ENCODE assay signal across 8 cellular contexts in the genomic region with DNA sequence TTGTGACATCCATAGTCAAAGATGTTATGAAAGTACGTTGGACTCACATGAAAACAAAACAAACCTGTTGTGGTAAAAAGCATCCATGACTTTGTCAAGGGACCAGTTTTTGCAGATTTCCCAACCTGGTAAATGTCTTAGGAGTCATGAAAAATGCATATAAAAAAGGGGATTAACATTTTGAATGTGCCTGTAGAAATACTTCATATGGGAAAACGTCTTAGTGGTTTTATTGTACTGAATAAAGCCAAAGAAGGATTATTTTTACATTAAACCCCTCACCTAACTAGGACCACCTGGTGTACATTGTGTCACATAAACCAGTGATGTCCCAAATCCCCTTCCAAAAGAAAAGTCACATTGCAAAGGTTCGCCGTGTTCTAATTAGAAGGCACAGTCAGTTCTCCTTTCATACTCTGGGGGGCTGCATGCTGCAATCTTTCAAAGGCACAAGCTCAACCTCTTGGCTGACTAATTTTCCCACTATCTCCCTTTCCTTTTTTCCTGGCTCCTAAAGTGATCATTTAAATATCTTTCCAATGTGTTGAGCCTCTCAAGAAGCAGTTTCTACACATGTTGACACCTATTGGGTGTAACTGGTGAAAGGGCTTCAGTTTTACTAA.
A peak's percentile ranks its signal among the peaks of the same experiment; 100 is the strongest.
DNase-seq lines count a peak whose midpoint lies in the region; ATAC-seq, FAIRE-seq and TF ChIP-seq lines count a peak whose summit lies in the region.

No MANE protein-coding gene starts in this region.

- TF ChIP-seq POLR2A in GM12891 (IDR thresholded peaks at IDR 0.05; ENCODE audit: low read depth, low read length): no peak

- peak; percentile 79 for ATAC-seq in WTC11
- no peak for ATAC-seq in stimulated activated effector memory CD8-positive, alpha-beta T cell treated with anti-CD3 and anti-CD28 coated beads, Interleukin-12 subunit alpha, Interleukin-12 subunit beta, amount 100 ng/mL, for 72 hours

- no peak for FAIRE-seq in GM12891 (lab: Jason Lieb, UNC)

- H3K4me1 Mint-ChIP-seq in HFFc6 (ENCODE audit: low read depth) (no peaks in the 10 kb centered on the region), WTC11 (peaks cover 48% of the 10 kb centered on the region)
- H3K4me1 Mint-ChIP-seq in stimulated activated effector memory CD8-positive, alpha-beta T cell treated with anti-CD3 and anti-CD28 coated beads, Interleukin-12 subunit alpha, Interleukin-12 subunit beta, amount 100 ng/mL, for 72 hours: no peaks in the 10 kb centered on the region

- H3K4me3 Mint-ChIP-seq in HFFc6: no peak overlapping the region
- H3K4me3 Mint-ChIP-seq in WTC11: no peak overlapping the region
- H3K4me3 Mint-ChIP-seq in stimulated activated effector memory CD8-positive, alpha-beta T cell treated with anti-CD3 and anti-CD28 coated beads, Interleukin-12 subunit alpha, Interleukin-12 subunit beta, amount 100 ng/mL, for 72 hours: no peak overlapping the region

- CTCF ChIA-PET in WTC11 (lab: Charles Lee): interaction anchor here (0.8 kb wide), 1 partner anchor 689 kb away, joined by 3 read pairs; no protein-coding TSS in a partner anchor

- no peaks in the 10 kb centered on the region for H3K27me3 Mint-ChIP-seq in HFFc6 (ENCODE audit: insufficient read depth)
- no peaks in the 10 kb centered on the region for H3K27me3 Mint-ChIP-seq in WTC11 (ENCODE audit: low read depth)

- H3K36me3 Mint-ChIP-seq in HFFc6 (ENCODE audit: low read depth) (no peaks in the 10 kb centered on the region), WTC11 (no peaks in the 10 kb centered on the region)
- no peaks in the 10 kb centered on the region for H3K36me3 Mint-ChIP-seq in stimulated activated effector memory CD8-positive, alpha-beta T cell treated with anti-CD3 and anti-CD28 coated beads, Interleukin-12 subunit alpha, Interleukin-12 subunit beta, amount 100 ng/mL, for 72 hours

- POLR2A ChIA-PET in WTC11 (lab: Charles Lee): no interaction called here

- DNase-seq in AG09319 (ENCODE audit: extremely low read depth, low read depth): peak; percentile 5
- no peak for DNase-seq in HFFc6
- no peak for DNase-seq in WTC11 (ENCODE audit: low spot score)
- DNase-seq in kidney tubule cell (ENCODE audit: low spot score): peak; percentile 32
- DNase-seq in GM12891 (ENCODE audit: insufficient read length, low spot score): no peak
- DNase-seq in GDM1 (lab: John Stamatoyannopoulos, UW): no peak
- DNase-seq in GM19240 (ENCODE audit: insufficient read length, low spot score): no peak
- DNase-seq in stimulated activated effector memory CD8-positive, alpha-beta T cell treated with anti-CD3 and anti-CD28 coated beads, Interleukin-12 subunit alpha, Interleukin-12 subunit beta, amount 100 ng/mL, for 72 hours (ENCODE audit: low spot score in 2 of 2): no peak

- H3K9me3 Mint-ChIP-seq in HFFc6: no peaks in the 10 kb centered on the region
- no peaks in the 10 kb centered on the region for H3K9me3 Mint-ChIP-seq in WTC11
- H3K9me3 Mint-ChIP-seq in stimulated activated effector memory CD8-positive, alpha-beta T cell treated with anti-CD3 and anti-CD28 coated beads, Interleukin-12 subunit alpha, Interleukin-12 subunit beta, amount 100 ng/mL, for 72 hours: no peaks in the 10 kb centered on the region

- H3K27ac Mint-ChIP-seq in HFFc6 (no peak overlapping the region), WTC11 (no peak overlapping the region)
- no peak overlapping the region for H3K27ac Mint-ChIP-seq in stimulated activated effector memory CD8-positive, alpha-beta T cell treated with anti-CD3 and anti-CD28 coated beads, Interleukin-12 subunit alpha, Interleukin-12 subunit beta, amount 100 ng/mL, for 72 hours

- TF ChIP-seq CTCF in AG09319 (IDR thresholded peaks at IDR 0.05; ENCODE audit: low read depth, low read length) (peak; percentile 59), HFFc6 (IDR thresholded peaks at IDR 0.05) (peak; percentile 70), WTC11 (IDR thresholded peaks at IDR 0.05) (no peak)

TF ChIP-seq in WTC11, 78 proteins besides CTCF, POLR2A, EP300 and RAD21 (continues in another document):
- no peak for TF ChIP-seq TP53 (CRISPR knock-in tag; IDR thresholded peaks at IDR 0.05)
- TF ChIP-seq ATF2 (CRISPR knock-in tag; IDR thresholded peaks at IDR 0.05; ENCODE audit: borderline replicate concordance, low read depth): no peak
- no peak for TF ChIP-seq ZNF425 (CRISPR knock-in tag; conservative IDR thresholded peaks at IDR 0.05)
- TF ChIP-seq, protein P1, sequence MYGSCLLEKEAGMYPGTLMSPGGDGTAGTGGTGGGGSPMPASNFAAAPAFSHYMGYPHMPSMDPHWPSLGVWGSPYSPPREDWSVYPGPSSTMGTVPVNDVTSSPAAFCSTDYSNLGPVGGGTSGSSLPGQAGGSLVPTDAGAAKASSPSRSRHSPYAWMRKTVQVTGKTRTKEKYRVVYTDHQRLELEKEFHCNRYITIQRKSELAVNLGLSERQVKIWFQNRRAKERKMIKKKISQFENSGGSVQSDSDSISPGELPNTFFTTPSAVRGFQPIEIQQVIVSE (CRISPR knock-in tag; IDR thresholded peaks at IDR 0.05; ENCODE audit: borderline replicate concordance): no peak

TF ChIP-seq in GM12891, 5 proteins besides CTCF, POLR2A, EP300 and RAD21:
- TF ChIP-seq PAX5 (IDR thresholded peaks at IDR 0.05; ENCODE audit: insufficient read depth, low read length, severe bottlenecking) (no peak), SPI1 (IDR thresholded peaks at IDR 0.05; ENCODE audit: low read depth, low read length) (no peak), POLR2AphosphoS5 (IDR thresholded peaks at IDR 0.05; ENCODE audit: low read depth, low read length) (no peak), POU2F2 (IDR thresholded peaks at IDR 0.05; ENCODE audit: low read depth, low read length) (no peak), TAF1 (IDR thresholded peaks at IDR 0.05; ENCODE audit: low read depth, low read length) (no peak)

Comparison
In these comparisons a context has a peak if more than half of its experiments do, and no peak if none do; other contexts are left out.
1. DNase-seq: peak in AG09319 (single experiment) and kidney tubule cell (single experiment); none in HFFc6 (single experiment), WTC11 (single experiment), GM12891 (single experiment), GDM1 (single experiment), GM19240 (single experiment) and stimulated activated effector memory CD8-positive, alpha-beta T cell treated with anti-CD3 and anti-CD28 coated beads, Interleukin-12 subunit alpha, Interleukin-12 subunit beta, amount 100 ng/mL, for 72 hours (0 of 2).